ENCODE assay signal across 19 cellular contexts in the genomic region with DNA sequence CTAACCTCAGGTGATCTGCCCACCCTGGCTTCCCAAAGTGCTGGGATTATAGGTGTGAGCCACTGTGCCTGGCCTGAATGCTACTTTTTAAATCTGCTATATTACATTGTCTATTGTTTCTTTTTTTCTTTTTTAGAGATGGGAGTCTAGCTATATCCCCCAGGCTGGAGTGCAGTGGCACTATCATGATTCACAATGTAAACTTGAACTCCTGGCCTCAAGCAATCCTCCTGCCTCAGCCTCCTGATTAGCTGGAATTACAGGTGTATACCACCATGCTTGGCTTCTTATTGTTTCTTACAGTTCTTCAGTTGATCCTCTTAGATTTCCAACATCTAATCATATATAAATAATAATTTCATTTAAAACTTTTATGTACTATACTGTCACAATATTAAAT. TPM values are rescaled to one million over a fixed set of nuclear protein-coding genes. Genes with fewer than 3 reads are reported as not detected.
DNase-seq lines count a peak whose midpoint lies in the region; ATAC-seq and TF ChIP-seq lines count a peak whose summit lies in the region.
"Had no signal": no experiment of that assay in that cellular context is flagged by ENCODE, and none has a peak within 500 bp of the region (broad histone marks: within the 10 kb centered on the region; RNA-seq: fewer than 3 reads in every experiment).

No MANE protein-coding gene starts in this region.

- CTCF ChIA-PET in PC-3 (lab: Charles Lee) = no interaction called here

- H3K9ac ChIP-seq in PC-3 (ENCODE audit: low read length) = no peak overlapping the region
- H3K9ac ChIP-seq: BLaER1 had no signal

- peaks cover 6% of the 10 kb centered on the region for H3F3A ChIP-seq in PC-3 (ENCODE audit: low read length, unreplicated experiment)

- H3K9me3 Mint-ChIP-seq in mesothelial cell of epicardium = no peaks in the 10 kb centered on the region
- H3K9me3 Mint-ChIP-seq: CD4-positive, alpha-beta memory T cell; CD4-positive, CD25-positive, alpha-beta regulatory T cell; CD8-positive, alpha-beta memory T cell had no signal

- no TSS peak for BruUV-seq in PC-3 (replicated peaks; lab: Mats Ljungman, UMichigan)

- TF ChIP-seq CTCF in PC-3 (conservative IDR thresholded peaks at IDR 0.05; ENCODE audit: low read depth, low read length) = no peak
- TF ChIP-seq CTCF in mesothelial cell of epicardium (IDR thresholded peaks at IDR 0.05; ENCODE audit: unreplicated experiment) = no peak

- intact Hi-C loops in PC-3 (cut with micrococcal nuclease) = no loop called here
- intact Hi-C loops in posterior vena cava (cut with DNase I) = no loop called here

- no peaks in the 10 kb centered on the region for H3K36me3 ChIP-seq in PC-3 (ENCODE audit: low read depth, low read length)
- H3K36me3 ChIP-seq: BE2C, BLaER1 had no signal

- DNase-seq in PC-3 (peak; percentile 57), left lobe of liver (ENCODE audit: low spot score) (peak; percentile 26), posterior vena cava (ENCODE audit: low spot score) (peak; percentile 16), NCI-H82 (lab: John Stamatoyannopoulos, UW) (no peak), mesothelial cell of epicardium (ENCODE audit: low spot score in 2 of 2, unreplicated experiment in 2 of 2) (no peak), HK-2 (ENCODE audit: unreplicated experiment) (no peak)
- DNase-seq in stimulated activated CD4-positive, alpha-beta T cell treated with anti-CD3 and anti-CD28 coated beads, Interleukin-2, amount 100 ng/mL, for 48 hours = no peak
- DNase-seq: 8988T; ACHN; BE2C; C1 segment of cervical spinal cord; CD4-positive, alpha-beta memory T cell; CD4-positive, CD25-positive, alpha-beta regulatory T cell; CD8-positive, alpha-beta memory T cell; COR-L47; DMS79 treated with DMSO at 0.1 percent for 48 hours; GF-D8 had no signal

- H2AFZ ChIP-seq in PC-3 (ENCODE audit: low read length) = no peak overlapping the region

- no peak overlapping the region for H3K4me3 Mint-ChIP-seq in mesothelial cell of epicardium
- H3K4me3 Mint-ChIP-seq: CD14-positive monocyte; CD4-positive, alpha-beta memory T cell; CD4-positive, CD25-positive, alpha-beta regulatory T cell; CD8-positive, alpha-beta memory T cell had no signal

- H3K27me3 Mint-ChIP-seq in mesothelial cell of epicardium (ENCODE audit: low read depth) = no peaks in the 10 kb centered on the region
- H3K27me3 Mint-ChIP-seq: CD4-positive, alpha-beta memory T cell; CD4-positive, CD25-positive, alpha-beta regulatory T cell had no signal

- H3K4me1 Mint-ChIP-seq in mesothelial cell of epicardium = peaks cover 13% of the 10 kb centered on the region
- H3K4me1 Mint-ChIP-seq: CD14-positive monocyte; CD4-positive, alpha-beta memory T cell; CD8-positive, alpha-beta memory T cell had no signal

- H3K9me2 ChIP-seq in PC-3 (replicated peaks; ENCODE audit: low read length) = no peaks in the 10 kb centered on the region

- no peaks in the 10 kb centered on the region for H3K36me3 Mint-ChIP-seq in mesothelial cell of epicardium
- H3K36me3 Mint-ChIP-seq: CD14-positive monocyte; CD4-positive, alpha-beta memory T cell; CD4-positive, CD25-positive, alpha-beta regulatory T cell; CD8-positive, alpha-beta memory T cell had no signal

- H3K4me1 ChIP-seq in PC-3 (ENCODE audit: insufficient read depth, low read length) = peaks cover 34% of the 10 kb centered on the region
- H3K4me1 ChIP-seq: BE2C had no signal

- H4K20me1 ChIP-seq in PC-3 (ENCODE audit: low read length) = no peaks in the 10 kb centered on the region
- H4K20me1 ChIP-seq: BLaER1 had no signal

- H3K4me2 ChIP-seq in PC-3 (ENCODE audit: low read length) = no peak overlapping the region; the same call in 1 of the 2 replicates
- H3K4me2 ChIP-seq: BLaER1 had no signal

- POLR2A ChIA-PET in PC-3 (lab: Charles Lee; ENCODE audit: unreplicated experiment) = no interaction called here

- no peak overlapping the region for H3K4me3 ChIP-seq in PC-3 (ENCODE audit: low read length)
- H3K4me3 ChIP-seq: BLaER1 had no signal

- no peak overlapping the region for H3K27ac Mint-ChIP-seq in mesothelial cell of epicardium
- H3K27ac Mint-ChIP-seq: CD14-positive monocyte; CD4-positive, alpha-beta memory T cell; CD4-positive, CD25-positive, alpha-beta regulatory T cell; CD8-positive, alpha-beta memory T cell had no signal

- no peaks in the 10 kb centered on the region for H3K9me3 ChIP-seq in PC-3 (ENCODE audit: low read length)
- H3K9me3 ChIP-seq: BE2C, BLaER1 had no signal

- 0 out of 2 replicates have a peak, but pooled peaks cover 5% of the 10 kb centered on the region for H3K79me2 ChIP-seq in PC-3 (ENCODE audit: low read length)

- H3K27ac ChIP-seq in PC-3 (ENCODE audit: low read length) = peak overlapping the region; percentile 91
- H3K27ac ChIP-seq: BLaER1 had no signal

- H3K27me3 ChIP-seq in PC-3 (ENCODE audit: low read length) = no peaks in the 10 kb centered on the region
- H3K27me3 ChIP-seq: BE2C, BLaER1 had no signal

- no peak for ATAC-seq in PC-3
- no peak for ATAC-seq in left lobe of liver

RNA-seq across cellular contexts. Expression of gene WDR20, which starts 15.3 kb away (rescaled TPM):
- total RNA-seq in PC-3 (2014; rRNA removed) (23.7 and 24.2 TPM in 2 replicates), left lobe of liver (14.0 TPM), posterior vena cava (10 to 100 TPM; 27.6 to 28.0 TPM), mesothelial cell of epicardium (39.2 to 41.5 TPM (median 39.5 TPM) in 3 replicates)

RNA-seq across cellular contexts. Expression of gene HSP90AA1, which starts 37.6 kb away (rescaled TPM):
- total RNA-seq in PC-3 (2014; rRNA removed) (671 and 785 TPM in 2 replicates), left lobe of liver (113 TPM), posterior vena cava (100 to 1,000 TPM; 274 to 464 TPM), mesothelial cell of epicardium (325 to 330 TPM (median 330 TPM) in 3 replicates)

Comparison
In these comparisons a context has a peak if more than half of its experiments do, and no peak if none do; other contexts are left out.
1. DNase-seq: peak in PC-3 (single experiment), left lobe of liver (single experiment) and posterior vena cava (single experiment); none in NCI-H82 (single experiment), mesothelial cell of epicardium (0 of 2), stimulated activated CD4-positive, alpha-beta T cell treated with anti-CD3 and anti-CD28 coated beads, Interleukin-2, amount 100 ng/mL, for 48 hours (0 of 2) and HK-2 (single experiment).